ENCODE assay signal across 16 cellular contexts in genomic region chrX:133657455-133657854, GRCh38.
DNase-seq lines count a peak whose midpoint lies in the region; ATAC-seq, FAIRE-seq and TF ChIP-seq lines count a peak whose summit lies in the region.
"Had no signal": no experiment of that assay in that cellular context is flagged by ENCODE, and none has a peak within 500 bp of the region (broad histone marks: within the 10 kb centered on the region; RNA-seq: fewer than 3 reads in every experiment).

No MANE protein-coding gene starts in this region.

- no peak overlapping the region for H3K23ac ChIP-seq in H9 (ENCODE audit: insufficient read length, low read depth, low read length)

- H3K9me3 Mint-ChIP-seq in Calu3 (ENCODE audit: low read depth, unreplicated experiment) (no peaks in the 10 kb centered on the region), H9 (no peaks in the 10 kb centered on the region), nephron (no peaks in the 10 kb centered on the region)
- H3K9me3 Mint-ChIP-seq: CD4-positive, alpha-beta memory T cell had no signal

- no peaks in the 10 kb centered on the region for H3K79me2 ChIP-seq in H9 (ENCODE audit: insufficient read depth, low read length)

- H2BK12ac ChIP-seq in H9 (ENCODE audit: insufficient read length, low read depth, low read length) = no peak overlapping the region

- DNase-seq in Calu3 (no peak), H9 (no peak), pancreas (peak in 5 of 6 donors; percentile 54 to 74 (median 56)), NCI-H1436 (lab: John Stamatoyannopoulos, UW) (no peak), NCI-H2107 (lab: John Stamatoyannopoulos, UW) (no peak)
- DNase-seq: C1 segment of cervical spinal cord; CD4-positive, alpha-beta memory T cell; COR-L47; DMS153; DND-41; GM23248; H7 had no signal

- WGBS in H9 (ENCODE audit: extremely low coverage, insufficient read length, low lambda C conversion rate) = no CpG with 5 or more reads among the region's 2 CpGs
- 14 to 30% methylated on average over 2 of the region's 2 CpGs for WGBS in pancreas, 2 donors

- no peak overlapping the region for H3K4ac ChIP-seq in H9 (ENCODE audit: low read depth, low read length)

- H3K27me3 Mint-ChIP-seq in Calu3 (ENCODE audit: unreplicated experiment) = no peaks in the 10 kb centered on the region
- H3K27me3 Mint-ChIP-seq in H9 (ENCODE audit: low read depth) = no peaks in the 10 kb centered on the region
- no peaks in the 10 kb centered on the region for H3K27me3 Mint-ChIP-seq in nephron (ENCODE audit: low read depth)

- H3K36me3 Mint-ChIP-seq in Calu3 (ENCODE audit: insufficient read depth, unreplicated experiment) (no peaks in the 10 kb centered on the region), H9 (ENCODE audit: insufficient read depth in 1 of 3, low read depth in 3 of 3) (peaks cover 3 to 11% (median 10%) of the 10 kb centered on the region in 3 experiments; a peak in 3 of 7 replicates), nephron (ENCODE audit: low read depth) (peaks cover 37% of the 10 kb centered on the region)
- H3K36me3 Mint-ChIP-seq: CD4-positive, alpha-beta memory T cell had no signal

- BruUV-seq in Calu3 (replicated peaks; lab: Mats Ljungman, UMichigan) = no TSS peak

- CTCF ChIA-PET in Calu3 (lab: Charles Lee) = no interaction called here

- H2AK5ac ChIP-seq in H9 (ENCODE audit: insufficient read length, low read length) = no peak overlapping the region

- H4K5ac ChIP-seq in H9 (ENCODE audit: insufficient read length, low read depth, low read length) = no peak overlapping the region

- no peak overlapping the region for H2AFZ ChIP-seq in H9 (ENCODE audit: low read length)
- H2AFZ ChIP-seq: GM23248 had no signal

- H3K4me1 ChIP-seq in H9 (ENCODE audit: insufficient read depth, low read length) (peaks cover 23% of the 10 kb centered on the region; the same call in 1 of the 2 replicates), pancreas (peaks cover 30 to 41% (median 35%) of the 10 kb centered on the region in 3 donors)

- intact Hi-C loops in Calu3 (cut with micrococcal nuclease; ENCODE audit: unreplicated experiment) = no loop called here
- intact Hi-C loops in pancreas (cut with DNase I) = no loop called here

- peaks cover 56% of the 10 kb centered on the region for H3K4me1 Mint-ChIP-seq in Calu3 (ENCODE audit: low read depth, unreplicated experiment)
- H3K4me1 Mint-ChIP-seq in H9 = peaks cover 43 to 53% of the 10 kb centered on the region in 2 experiments
- peaks cover 44% of the 10 kb centered on the region for H3K4me1 Mint-ChIP-seq in nephron
- H3K4me1 Mint-ChIP-seq: CD4-positive, alpha-beta memory T cell had no signal

- H3K36me3 ChIP-seq in pancreas = no peaks in the 10 kb centered on the region

- H2BK20ac ChIP-seq in H9 (ENCODE audit: low read depth, low read length, poor library complexity, severe bottlenecking) = no peak overlapping the region

- H3K27ac Mint-ChIP-seq in Calu3 (ENCODE audit: unreplicated experiment) (peak overlapping the region; percentile 37), H9 (peak overlapping the region in 2 of 3 experiments; percentile 50 to 80; a peak in 3 of 7 replicates), nephron (peak overlapping the region; percentile 70 to 86 (median 85))
- H3K27ac Mint-ChIP-seq: CD4-positive, alpha-beta memory T cell had no signal

- TF ChIP-seq CTCF in Calu3 (IDR thresholded peaks at IDR 0.05; ENCODE audit: unreplicated experiment) (no peak), H9 (conservative IDR thresholded peaks at IDR 0.05) (no peak), nephron (IDR thresholded peaks at IDR 0.05; ENCODE audit: unreplicated experiment in 3 of 3) (no peak), pancreas (IDR thresholded peaks at IDR 0.05) (no peak)

- no peaks in the 10 kb centered on the region for H3K79me1 ChIP-seq in H9 (ENCODE audit: insufficient read depth, low read depth, low read length, poor library complexity, severe bottlenecking)

- H3K56ac ChIP-seq in H9 (ENCODE audit: insufficient read length, low read depth, low read length) = no peak overlapping the region

- no peaks in the 10 kb centered on the region for H3K23me2 ChIP-seq in H9 (ENCODE audit: insufficient read length, low read depth, low read length, poor library complexity, severe bottlenecking)

- H4K8ac ChIP-seq in H9 (replicated peaks; ENCODE audit: insufficient read length, low read depth, low read length) = no peak overlapping the region

- H2BK5ac ChIP-seq in H9 (ENCODE audit: insufficient read length, low read length) = no peak overlapping the region

- peak; percentile 82 to 90 (median 86) for ATAC-seq in pancreas
- ATAC-seq in HG03175 (IDR thresholded peaks at IDR 0.05; ENCODE audit: unreplicated experiment) = no peak
- ATAC-seq: HCT116 had no signal

- H3K18ac ChIP-seq in H9 (ENCODE audit: insufficient read length, low read depth, low read length) = no peak overlapping the region

- no peak overlapping the region for H3K4me2 ChIP-seq in H9 (ENCODE audit: insufficient read depth, insufficient read length, low read length)

- no peak for FAIRE-seq in pancreas (lab: Jason Lieb, UNC)
- FAIRE-seq: GM12892 had no signal

- H3K27ac ChIP-seq in H9 (ENCODE audit: insufficient read length, low read depth, low read length) (no peak overlapping the region), pancreas (peak overlapping the region; percentile 31 to 74 (median 54))
- H3K27ac ChIP-seq: GM23248 had no signal

- no peak overlapping the region for H3K4me3 ChIP-seq in pancreas
- H3K4me3 ChIP-seq: GM23248 had no signal

- no peak overlapping the region for H4K91ac ChIP-seq in H9 (ENCODE audit: insufficient read length, low read depth, low read length)

- H3K9ac ChIP-seq in H9 (ENCODE audit: extremely low read depth, insufficient read length, low read length) = no peak overlapping the region
- H3K9ac ChIP-seq: GM23248 had no signal

- no peak overlapping the region for H2BK15ac ChIP-seq in H9 (ENCODE audit: low read depth, low read length)

- H3K9me3 ChIP-seq in H9 (ENCODE audit: control insufficient read depth, low read depth, low read length) (no peaks in the 10 kb centered on the region), pancreas (no peaks in the 10 kb centered on the region)

- no peaks in the 10 kb centered on the region for H4K20me1 ChIP-seq in H9 (ENCODE audit: control insufficient read depth, insufficient read depth, insufficient read length)

- H3T11ph ChIP-seq in H9 (ENCODE audit: low read length) = no peak overlapping the region

- H3K27me3 ChIP-seq in H9 (ENCODE audit: insufficient read depth, low read length) = no peaks in the 10 kb centered on the region
- H3K27me3 ChIP-seq in pancreas = no peaks in the 10 kb centered on the region

- H3K4me3 Mint-ChIP-seq in Calu3 (ENCODE audit: low read depth, unreplicated experiment) = no peak overlapping the region
- H3K4me3 Mint-ChIP-seq in H9 = no peak overlapping the region
- H3K4me3 Mint-ChIP-seq in nephron = no peak overlapping the region
- H3K4me3 Mint-ChIP-seq: CD4-positive, alpha-beta memory T cell had no signal

- H3K14ac ChIP-seq in H9 (ENCODE audit: insufficient read depth, low read length) = no peak overlapping the region

- H2BK120ac ChIP-seq in H9 (ENCODE audit: low read depth, low read length, poor library complexity, severe bottlenecking) = no peak overlapping the region

Comparison
In these comparisons a context has a peak if more than half of its experiments do, and no peak if none do; other contexts are left out.
1. DNase-seq: peak in pancreas (5 of 6); none in Calu3 (single experiment), H9 (single experiment), NCI-H1436 (single experiment) and NCI-H2107 (single experiment).
2. Peak in every context shown above with its lines, with median percentiles within 50 percentile points of each other: H3K27ac Mint-ChIP-seq.